24 cellular contexts compared by ENCODE assay signal in genomic region chr11:121556937-121557336, GRCh38.
DNase-seq lines count a peak whose midpoint lies in the region; ATAC-seq and TF ChIP-seq lines count a peak whose summit lies in the region.
"Had no signal": no experiment of that assay in that cellular context is flagged by ENCODE, and none has a peak within 500 bp of the region (broad histone marks: within the 10 kb centered on the region; RNA-seq: fewer than 3 reads in every experiment).

No MANE protein-coding gene starts in this region.

- peak; percentile 23 to 35 for ATAC-seq in activated naive CD4-positive, alpha-beta T cell treated with anti-CD3 and anti-CD28 coated beads, Interleukin-2, amount 50 U/mL, for 72 hours
- ATAC-seq in HG02610 (IDR thresholded peaks at IDR 0.05; ENCODE audit: unreplicated experiment) (peak; percentile 5), left lung (no peak)
- peak; percentile 53 for ATAC-seq in stimulated activated naive CD8-positive, alpha-beta T cell treated with anti-CD3 and anti-CD28 coated beads, Interleukin-15, amount 100 ng/mL, for 72 hours
- ATAC-seq: left ventricle myocardium superior, pancreas had no signal

- H3K9me3 ChIP-seq in left lung, result no peaks in the 10 kb centered on the region
- H3K9me3 ChIP-seq: pancreas, tibial nerve had no signal

- H3K27ac Mint-ChIP-seq in activated naive CD4-positive, alpha-beta T cell treated with anti-CD3 and anti-CD28 coated beads, Interleukin-2, amount 50 U/mL, for 72 hours, result peak overlapping the region in 1 of 2 donors; percentile 9
- H3K27ac Mint-ChIP-seq in activated naive CD8-positive, alpha-beta T cell, result peak overlapping the region; percentile 83
- peak overlapping the region in 1 of 2 donors; percentile 65 for H3K27ac Mint-ChIP-seq in stimulated activated naive CD8-positive, alpha-beta T cell treated with anti-CD3 and anti-CD28 coated beads, Interleukin-15, amount 100 ng/mL, for 72 hours
- H3K27ac Mint-ChIP-seq: activated CD4-positive, alpha-beta memory T cell treated with anti-CD3 and anti-CD28 coated beads, Interleukin-2, amount 10 ng/mL, durations not matched to agents 7 days and 5 days had no signal

- DNase-seq in activated naive CD4-positive, alpha-beta T cell treated with anti-CD3 and anti-CD28 coated beads, Interleukin-2, amount 50 U/mL, for 72 hours (ENCODE audit: low spot score in 2 of 2), result no peak
- DNase-seq in activated naive CD4-positive, alpha-beta T cell (lab: John Stamatoyannopoulos, UW), result no peak
- DNase-seq in stimulated activated naive CD8-positive, alpha-beta T cell treated with anti-CD3 and anti-CD28 coated beads, Interleukin-15, amount 100 ng/mL, for 72 hours, result no peak
- no peak for DNase-seq in pons (ENCODE audit: low spot score)
- no peak for DNase-seq in left lung
- no peak for DNase-seq in NCI-H510A treated with DMSO at 0.1 percent for 48 hours (lab: John Stamatoyannopoulos, UW)
- DNase-seq: activated CD4-positive, alpha-beta memory T cell treated with anti-CD3 and anti-CD28 coated beads, Interleukin-2, amount 10 ng/mL, durations not matched to agents 7 days and 5 days; activated CD4-positive, CD25-positive, alpha-beta regulatory T cell; activated effector memory CD4-positive, alpha-beta T cell treated with anti-CD3 and anti-CD28 coated beads, Interleukin-2, amount 50 U/mL, for 16 hours; brain microvascular endothelial cell; DMS79 treated with DMSO at 0.1 percent for 48 hours; left ventricle myocardium superior; NCI-H1417 treated with DMSO at 0.1 percent for 48 hours; NCI-H2081 treated with DMSO at 0.1 percent for 48 hours; NCI-H345; NCI-H748 treated with DMSO at 0.1 percent for 48 hours; pancreas; small intestine; stimulated activated CD4-positive, alpha-beta T cell treated with anti-CD3 and anti-CD28 coated beads, Interleukin-1b, Interleukin-23, amount 100 ng/mL, for 48 hours; stimulated activated CD8-positive, alpha-beta memory T cell treated with anti-CD3 and anti-CD28 coated beads, Interleukin-4, amount 100 ng/mL, for 48 hours; SW 1271 had no signal

- H3K27me3 Mint-ChIP-seq in activated naive CD8-positive, alpha-beta T cell, result no peaks in the 10 kb centered on the region
- H3K27me3 Mint-ChIP-seq in stimulated activated naive CD8-positive, alpha-beta T cell treated with anti-CD3 and anti-CD28 coated beads, Interleukin-15, amount 100 ng/mL, for 72 hours, result no peaks in the 10 kb centered on the region
- H3K27me3 Mint-ChIP-seq: activated CD4-positive, alpha-beta memory T cell treated with anti-CD3 and anti-CD28 coated beads, Interleukin-2, amount 10 ng/mL, durations not matched to agents 7 days and 5 days had no signal

- H3K4me3 ChIP-seq in left lung, result no peak overlapping the region
- H3K4me3 ChIP-seq: pancreas, tibial nerve had no signal

- no peak overlapping the region for H3K27ac ChIP-seq in left lung
- H3K27ac ChIP-seq: brain microvascular endothelial cell, pancreas, tibial nerve had no signal

- H3K36me3 ChIP-seq in left lung, result peaks cover 0 to 97% of the 10 kb centered on the region in 2 donors
- H3K36me3 ChIP-seq: brain microvascular endothelial cell, pancreas, tibial nerve had no signal

- H3K27me3 ChIP-seq in left lung, result no peaks in the 10 kb centered on the region
- H3K27me3 ChIP-seq: brain microvascular endothelial cell, pancreas, tibial nerve had no signal

- H3K36me3 Mint-ChIP-seq in activated naive CD4-positive, alpha-beta T cell treated with anti-CD3 and anti-CD28 coated beads, Interleukin-2, amount 50 U/mL, for 72 hours, result peaks cover 12 to 44% of the 10 kb centered on the region in 2 donors
- peaks cover 23% of the 10 kb centered on the region for H3K36me3 Mint-ChIP-seq in activated naive CD8-positive, alpha-beta T cell

- H3K9me3 Mint-ChIP-seq in activated naive CD4-positive, alpha-beta T cell treated with anti-CD3 and anti-CD28 coated beads, Interleukin-2, amount 50 U/mL, for 72 hours, result no peaks in the 10 kb centered on the region
- H3K9me3 Mint-ChIP-seq in activated naive CD8-positive, alpha-beta T cell (ENCODE audit: low read depth), result no peaks in the 10 kb centered on the region
- H3K9me3 Mint-ChIP-seq in stimulated activated naive CD8-positive, alpha-beta T cell treated with anti-CD3 and anti-CD28 coated beads, Interleukin-15, amount 100 ng/mL, for 72 hours, result no peaks in the 10 kb centered on the region
- H3K9me3 Mint-ChIP-seq: activated CD4-positive, alpha-beta memory T cell treated with anti-CD3 and anti-CD28 coated beads, Interleukin-2, amount 10 ng/mL, durations not matched to agents 7 days and 5 days had no signal

- peaks cover 40% of the 10 kb centered on the region for H3K4me1 Mint-ChIP-seq in activated naive CD8-positive, alpha-beta T cell (ENCODE audit: low read depth)
- H3K4me1 Mint-ChIP-seq in stimulated activated naive CD8-positive, alpha-beta T cell treated with anti-CD3 and anti-CD28 coated beads, Interleukin-15, amount 100 ng/mL, for 72 hours, result peaks cover 46% of the 10 kb centered on the region

- no peak overlapping the region for H3K4me3 Mint-ChIP-seq in activated naive CD8-positive, alpha-beta T cell
- peak overlapping the region; percentile 24 to 37 for H3K4me3 Mint-ChIP-seq in stimulated activated naive CD8-positive, alpha-beta T cell treated with anti-CD3 and anti-CD28 coated beads, Interleukin-15, amount 100 ng/mL, for 72 hours
- H3K4me3 Mint-ChIP-seq: activated CD4-positive, alpha-beta memory T cell treated with anti-CD3 and anti-CD28 coated beads, Interleukin-2, amount 10 ng/mL, durations not matched to agents 7 days and 5 days had no signal

- intact Hi-C loops in left lung (cut with DNase I), result no loop called here

- no peaks in the 10 kb centered on the region for H3K4me1 ChIP-seq in left lung
- H3K4me1 ChIP-seq: pancreas, tibial nerve had no signal

- TF ChIP-seq CTCF in left lung (IDR thresholded peaks at IDR 0.05), result no peak
